Comparison of ENCODE assay signal across 1 cellular context in the genomic region with DNA sequence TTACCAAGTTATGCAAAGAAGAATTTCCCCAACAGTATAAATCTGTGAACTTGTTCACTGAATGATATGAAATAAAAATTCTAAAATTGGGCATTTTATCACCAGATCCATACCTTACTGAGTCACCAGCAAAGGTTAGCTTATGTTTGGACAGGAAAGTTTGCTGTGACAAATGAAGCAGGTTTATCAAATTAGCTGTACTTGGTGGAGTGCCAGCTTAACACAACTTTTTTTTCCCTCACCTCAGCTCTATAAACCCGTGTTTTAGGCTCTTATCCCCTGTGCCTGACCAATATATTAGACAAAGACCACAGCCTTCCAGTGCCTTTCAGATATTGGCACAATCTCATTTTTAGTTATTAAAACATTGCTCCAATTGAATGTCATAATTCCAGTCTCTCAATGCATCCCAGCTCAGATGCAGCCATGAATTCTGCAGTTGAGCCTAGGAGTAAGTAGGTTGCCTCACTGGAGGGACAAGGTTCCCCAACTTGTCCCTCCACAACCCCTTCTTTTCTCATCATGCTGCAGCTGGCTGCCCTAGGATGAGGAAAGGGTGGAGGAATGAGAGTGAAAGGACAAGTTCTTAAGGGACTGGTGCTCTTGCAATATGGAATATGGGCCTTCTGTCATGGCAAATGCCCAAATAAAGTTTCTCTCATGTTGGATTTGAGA.
TF ChIP-seq lines count a peak whose summit lies in the region.

No MANE protein-coding gene starts in this region.

TF ChIP-seq in IMR-90, 13 proteins besides CTCF, POLR2A, EP300 and RAD21:
- TF ChIP-seq RCOR1 (IDR thresholded peaks at IDR 0.05; ENCODE audit: insufficient replicate concordance, low read length) = no peak
- TF ChIP-seq CHD1 (IDR thresholded peaks at IDR 0.05; ENCODE audit: low read depth, low read length) = no peak
- no peak for TF ChIP-seq CEBPB (IDR thresholded peaks at IDR 0.05; ENCODE audit: low read depth, low read length)
- no peak for TF ChIP-seq MAZ (IDR thresholded peaks at IDR 0.05; ENCODE audit: borderline replicate concordance, low read depth, low read length)
- TF ChIP-seq MAFK (IDR thresholded peaks at IDR 0.05; ENCODE audit: low read depth, low read length) = no peak
- no peak for TF ChIP-seq ELK1 (IDR thresholded peaks at IDR 0.05; ENCODE audit: borderline replicate concordance, low read depth, low read length)
- TF ChIP-seq BHLHE40 (IDR thresholded peaks at IDR 0.05; ENCODE audit: low read depth, low read length) = no peak
- TF ChIP-seq NFE2L2 (IDR thresholded peaks at IDR 0.05; ENCODE audit: low read depth, low read length) = no peak
- TF ChIP-seq FOS (IDR thresholded peaks at IDR 0.05; ENCODE audit: low read depth, low read length) = no peak
TF ChIP-seq in IMR-90: peak in this region for 0.
